In genomic region chr14:70882771-70883492, GRCh38 we compare ENCODE assay signal across 9 cellular contexts. TPM values are rescaled to one million over a fixed set of nuclear protein-coding genes. Genes with fewer than 3 reads are reported as not detected.
A peak's percentile ranks its signal among the peaks of the same experiment; 100 is the strongest.
DNase-seq lines count a peak whose midpoint lies in the region; ATAC-seq and TF ChIP-seq lines count a peak whose summit lies in the region.
"Had no signal": no experiment of that assay in that cellular context is flagged by ENCODE, and none has a peak within 500 bp of the region (broad histone marks: within the 10 kb centered on the region; RNA-seq: fewer than 3 reads in every experiment).

No MANE protein-coding gene starts in this region.

- H3K9me3 ChIP-seq in ovary, result no peaks in the 10 kb centered on the region
- H3K9me3 ChIP-seq: body of pancreas had no signal

- H3K4me3 ChIP-seq in ovary, result no peak overlapping the region
- H3K4me3 ChIP-seq: body of pancreas had no signal

- no peak overlapping the region for H3K27ac ChIP-seq in ovary

- ATAC-seq in HG02642 (IDR thresholded peaks at IDR 0.05; ENCODE audit: poor library complexity, unreplicated experiment), result no peak
- no peak for ATAC-seq in HG03097 (IDR thresholded peaks at IDR 0.05; ENCODE audit: low FRiP score, unreplicated experiment)
- ATAC-seq: body of pancreas had no signal

- no peak for TF ChIP-seq POLR2A in ovary (IDR thresholded peaks at IDR 0.05)

- DNase-seq in CD1c-positive myeloid dendritic cell (ENCODE audit: extremely low spot score) (peak; percentile 95), KG1 (lab: John Stamatoyannopoulos, UW) (peak; percentile 35), kidney tubule cell (ENCODE audit: low spot score) (peak; percentile 63), ovary (no peak), NCI-H1436 (lab: John Stamatoyannopoulos, UW) (no peak)
- DNase-seq in activated CD8-positive, alpha-beta memory T cell treated with anti-CD3 and anti-CD28 coated beads, Interleukin-2, amount 50 U/mL, for 48 hours, result peak; percentile 8

- intact Hi-C loops in ovary (cut with DNase I), result no loop called here

- H3K4me1 ChIP-seq in ovary (ENCODE audit: insufficient read depth), result no peaks in the 10 kb centered on the region

- no peaks in the 10 kb centered on the region for H3K36me3 ChIP-seq in ovary

- no peak for TF ChIP-seq EP300 in ovary (IDR thresholded peaks at IDR 0.05)

- 52 to 67% (median 59%) methylated on average over 6 of the region's 6 CpGs for WGBS in ovary, 3 donors

- H3K27me3 ChIP-seq in ovary, result no peaks in the 10 kb centered on the region
- H3K27me3 ChIP-seq: body of pancreas had no signal

- TF ChIP-seq CTCF in ovary (IDR thresholded peaks at IDR 0.05), result no peak

RNA-seq across cellular contexts. Expression of gene PCNX1, which starts 24.3 kb away (rescaled TPM):
- total RNA-seq in ovary, result 100 to 1,000 TPM in 1 of 7 donors, 10 to 100 TPM in 6; 49.5 to 101 (median 74.3) TPM
- polyA plus RNA-seq in ovary, result 10 to 100 TPM; 13.3 to 31.6 TPM

Comparison
In these comparisons a context has a peak if more than half of its experiments do, and no peak if none do; other contexts are left out.
1. DNase-seq: peak in CD1c-positive myeloid dendritic cell (single experiment), KG1 (single experiment), activated CD8-positive, alpha-beta memory T cell treated with anti-CD3 and anti-CD28 coated beads, Interleukin-2, amount 50 U/mL, for 48 hours (single experiment) and kidney tubule cell (single experiment); none in ovary (0 of 5) and NCI-H1436 (single experiment).